Comparison of ENCODE assay signal across 8 cellular contexts in the genomic region with DNA sequence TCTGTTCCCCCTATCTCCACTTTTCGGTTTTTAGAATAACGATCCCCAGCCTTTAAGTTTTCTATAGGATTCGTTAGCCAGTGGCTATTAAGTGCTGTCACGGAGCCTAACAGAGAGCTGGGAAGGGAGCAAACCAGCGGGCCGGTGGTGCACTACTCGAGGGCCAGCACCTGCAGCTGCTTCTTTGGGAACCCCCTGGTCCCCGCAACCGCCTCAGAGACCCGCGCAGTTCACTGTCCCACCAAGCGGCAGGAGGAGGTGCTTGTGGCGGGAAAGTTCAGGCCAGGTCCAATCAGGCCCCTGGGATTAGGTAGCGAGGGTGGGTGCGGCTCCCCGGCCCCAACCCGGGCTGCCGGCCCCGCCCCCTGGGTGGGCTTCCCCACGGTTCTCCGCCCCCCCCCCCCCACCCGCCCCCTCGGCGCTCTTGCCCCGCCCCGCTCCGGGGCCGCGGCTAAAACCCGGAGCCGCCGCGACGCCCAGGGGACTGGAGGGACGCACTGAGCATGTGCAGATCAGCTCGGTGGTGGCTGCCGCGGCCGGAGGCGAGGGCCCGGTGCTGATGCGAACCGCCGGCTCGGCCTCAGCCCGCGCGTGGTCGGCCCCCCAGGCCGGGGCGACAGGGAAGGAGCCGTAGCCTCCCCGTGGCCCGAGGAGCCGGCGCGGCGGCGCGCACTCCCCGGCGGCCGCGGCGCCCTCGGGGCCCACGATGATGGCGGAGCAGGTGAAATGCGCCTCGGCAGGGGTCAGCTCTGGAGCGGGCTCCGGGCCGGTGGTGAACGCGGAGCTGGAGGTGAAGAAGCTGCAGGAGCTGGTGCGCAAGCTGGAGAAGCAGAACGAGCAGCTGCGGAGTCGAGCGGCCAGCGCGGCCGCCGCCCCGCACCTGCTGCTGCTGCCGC. TPM values are rescaled to one million over a fixed set of nuclear protein-coding genes. Genes with fewer than 3 reads are reported as not detected.
DNase-seq lines count a peak whose midpoint lies in the region; ATAC-seq and TF ChIP-seq lines count a peak whose summit lies in the region.

SLAIN1 (plus strand) TSS at position 480 of the 896 bp plus-strand sequence; CDS start at position 707, 227 bp downstream.

- DNase-seq in EL: peak; percentile 18
- peak; percentile 94 for DNase-seq in H7
- peak; percentile 10 for DNase-seq in MV-4-11 (lab: John Stamatoyannopoulos, UW)
- DNase-seq in SK-N-MC (ENCODE audit: low read depth, low spot score): no peak
- peak; percentile 79 for DNase-seq in activated naive CD4-positive, alpha-beta T cell treated with anti-CD3 and anti-CD28 coated beads for 36 hours
- DNase-seq in heart left ventricle: peak; percentile 79 to 89 (median 81)
- peak; percentile 33 to 61 for DNase-seq in trophoblast cell
- DNase-seq in type B pancreatic cell (ENCODE audit: extremely low spot score, unreplicated experiment): peak; percentile 85

- no peak within 1 kb of the TSS for H3K4ac ChIP-seq in trophoblast cell (ENCODE audit: low read depth, low read length)

- no peaks in the 10 kb centered on the region for H3K79me2 ChIP-seq in trophoblast cell (ENCODE audit: control insufficient read depth, insufficient read depth, low read length, poor library complexity)

- peak within 1 kb of the TSS; percentile 5; the same call in 1 of the 2 replicates for H3K27ac ChIP-seq in SK-N-MC
- peak within 1 kb of the TSS in 7 of 12 donors; percentile 9 to 70 (median 47) for H3K27ac ChIP-seq in heart left ventricle
- no peak within 1 kb of the TSS for H3K27ac ChIP-seq in trophoblast cell (ENCODE audit: low read depth, low read length)

- H3K14ac ChIP-seq in trophoblast cell (ENCODE audit: low read length): peak within 1 kb of the TSS; percentile 79

- peak; percentile 94 to 97 (median 96) for ATAC-seq in heart left ventricle

- H3K4me3 ChIP-seq in H7 (ENCODE audit: insufficient read depth, low read depth, low read length) (peak within 1 kb of the TSS; percentile 74), SK-N-MC (peak within 1 kb of the TSS; percentile 98), heart left ventricle (peak within 1 kb of the TSS; percentile 62 to 96 (median 74)), trophoblast cell (ENCODE audit: low read depth, low read length) (peak within 1 kb of the TSS; percentile 93)

- no peak within 1 kb of the TSS for H2BK12ac ChIP-seq in trophoblast cell (ENCODE audit: low read length)

- no peaks in the 10 kb centered on the region for H3K27me3 Mint-ChIP-seq in activated naive CD4-positive, alpha-beta T cell treated with anti-CD3 and anti-CD28 coated beads for 36 hours (ENCODE audit: low read depth)
- H3K27me3 Mint-ChIP-seq in type B pancreatic cell: peaks cover 44% of the 10 kb centered on the region

- TF ChIP-seq CTCF in heart left ventricle (IDR thresholded peaks at IDR 0.05): no peak
- TF ChIP-seq CTCF in type B pancreatic cell (conservative IDR thresholded peaks at IDR 0.05): no peak

- H4K12ac ChIP-seq in trophoblast cell (ENCODE audit: low read depth, low read length): peak within 1 kb of the TSS; percentile 54

- H2BK5ac ChIP-seq in trophoblast cell (ENCODE audit: low read depth, low read length, poor library complexity): peak within 1 kb of the TSS; percentile 10

- no peak within 1 kb of the TSS for H4K91ac ChIP-seq in trophoblast cell (ENCODE audit: low read depth, low read length)

- H3K18ac ChIP-seq in trophoblast cell (ENCODE audit: low read length): peak within 1 kb of the TSS; percentile 82

- H3K23ac ChIP-seq in trophoblast cell (ENCODE audit: low read length): no peak within 1 kb of the TSS

- no peak within 1 kb of the TSS for H2AK5ac ChIP-seq in trophoblast cell (ENCODE audit: low read length)

- 1 to 2% (median 1%) methylated on average over 12 to 86 of the region's 86 CpGs for WGBS in heart left ventricle, 4 donors
- no CpG with 5 or more reads among the region's 86 CpGs for WGBS in trophoblast cell (ENCODE audit: extremely low coverage, insufficient coverage, insufficient read length)

- H3K4me1 Mint-ChIP-seq in activated naive CD4-positive, alpha-beta T cell treated with anti-CD3 and anti-CD28 coated beads for 36 hours (ENCODE audit: low read depth): peaks cover 30% of the 10 kb centered on the region
- peaks cover 20% of the 10 kb centered on the region for H3K4me1 Mint-ChIP-seq in type B pancreatic cell (ENCODE audit: unreplicated experiment)

- H2AFZ ChIP-seq in trophoblast cell (ENCODE audit: insufficient read depth, low read length, poor library complexity): peak within 1 kb of the TSS; percentile 100

- H3K79me1 ChIP-seq in trophoblast cell (ENCODE audit: low read length): no peaks in the 10 kb centered on the region

- H3K4me2 ChIP-seq in trophoblast cell (ENCODE audit: low read length): peak within 1 kb of the TSS; percentile 94

- peaks cover 3% of the 10 kb centered on the region for H3K36me3 Mint-ChIP-seq in activated naive CD4-positive, alpha-beta T cell treated with anti-CD3 and anti-CD28 coated beads for 36 hours (ENCODE audit: low read depth)
- H3K36me3 Mint-ChIP-seq in type B pancreatic cell: peaks cover 4% of the 10 kb centered on the region

- H3K36me3 ChIP-seq in H7 (replicated peaks; ENCODE audit: control insufficient read depth, insufficient read depth, low read length): no peaks in the 10 kb centered on the region
- H3K36me3 ChIP-seq in SK-N-MC (ENCODE audit: insufficient read depth, low read length): peaks cover 15% of the 10 kb centered on the region
- H3K36me3 ChIP-seq in heart left ventricle: no peaks in the 10 kb centered on the region
- no peaks in the 10 kb centered on the region for H3K36me3 ChIP-seq in trophoblast cell (ENCODE audit: control insufficient read depth in 1 of 2, insufficient read depth in 2 of 2, low read length in 2 of 2)

- peak within 1 kb of the TSS; percentile 96 for H3K4me3 Mint-ChIP-seq in activated naive CD4-positive, alpha-beta T cell treated with anti-CD3 and anti-CD28 coated beads for 36 hours
- H3K4me3 Mint-ChIP-seq in type B pancreatic cell: peak within 1 kb of the TSS; percentile 98

- peaks cover 22% of the 10 kb centered on the region for H3K27me3 ChIP-seq in H7 (ENCODE audit: control insufficient read depth, insufficient read depth, low read length)
- peaks cover 0 to 4% (median 0%) of the 10 kb centered on the region in 9 donors for H3K27me3 ChIP-seq in heart left ventricle
- H3K27me3 ChIP-seq in trophoblast cell (ENCODE audit: insufficient read depth, low read length): no peaks in the 10 kb centered on the region

- H3K9me3 Mint-ChIP-seq in activated naive CD4-positive, alpha-beta T cell treated with anti-CD3 and anti-CD28 coated beads for 36 hours: no peaks in the 10 kb centered on the region
- H3K9me3 Mint-ChIP-seq in type B pancreatic cell: no peaks in the 10 kb centered on the region

- TF ChIP-seq POLR2A in heart left ventricle (IDR thresholded peaks at IDR 0.05): no peak

- intact Hi-C loops in activated naive CD4-positive, alpha-beta T cell treated with anti-CD3 and anti-CD28 coated beads for 36 hours (cut with micrococcal nuclease): loop anchor here (1.0 to 10.0 kb wide), 9 partner anchors 219 to 1690 kb away; partner anchors contain the start of genes CLN5, FBXL3, KCTD12 and MYCBP2
- intact Hi-C loops in heart left ventricle (cut with DNase I): loop anchor here in 1 of 10 donors (10.0 kb wide), 1 partner anchor 663 kb away; no protein-coding TSS in a partner anchor

- no peak within 1 kb of the TSS for H2BK120ac ChIP-seq in trophoblast cell (ENCODE audit: insufficient read depth, low read length, poor library complexity)

- H4K8ac ChIP-seq in trophoblast cell (ENCODE audit: low read depth, low read length): peak within 1 kb of the TSS; percentile 88

- peak within 1 kb of the TSS; percentile 71 for H3K9ac ChIP-seq in SK-N-MC (ENCODE audit: insufficient read length)
- peak within 1 kb of the TSS; percentile 67 for H3K9ac ChIP-seq in trophoblast cell (ENCODE audit: low read length)

- H3K4me1 ChIP-seq in heart left ventricle (peaks cover 0 to 28% (median 5%) of the 10 kb centered on the region in 12 donors), trophoblast cell (ENCODE audit: control insufficient read depth in 1 of 2, insufficient read depth in 2 of 2, low read length in 2 of 2) (peaks cover 0 to 4% of the 10 kb centered on the region in 2 experiments)

- H3K27ac Mint-ChIP-seq in activated naive CD4-positive, alpha-beta T cell treated with anti-CD3 and anti-CD28 coated beads for 36 hours: peak within 1 kb of the TSS; percentile 59
- H3K27ac Mint-ChIP-seq in type B pancreatic cell: peak within 1 kb of the TSS; percentile 85

- no peaks in the 10 kb centered on the region for H3K9me3 ChIP-seq in SK-N-MC (ENCODE audit: low read depth, low read length)
- no peaks in the 10 kb centered on the region for H3K9me3 ChIP-seq in heart left ventricle
- no peaks in the 10 kb centered on the region for H3K9me3 ChIP-seq in trophoblast cell (ENCODE audit: insufficient read depth, low read depth, low read length)

- CTCF ChIA-PET in activated naive CD4-positive, alpha-beta T cell treated with anti-CD3 and anti-CD28 coated beads for 36 hours (lab: Charles Lee): interaction anchor here (0.8 to 4.7 kb wide), 4 partner anchors 14 to 57 kb away, joined by 3 to 33 read pairs (median 4); no protein-coding TSS in a partner anchor

RNA-seq across cellular contexts. Expression of gene SLAIN1, which starts in this region (rescaled TPM):
- 17.5 and 22.4 TPM in 2 replicates for total RNA-seq in H7 (2014; rRNA removed; shearing (Covaris generic))
- 10 to 100 TPM; 18.0 to 21.7 TPM for total RNA-seq in activated naive CD4-positive, alpha-beta T cell treated with anti-CD3 and anti-CD28 coated beads for 36 hours
- total RNA-seq in heart left ventricle: 10 to 100 TPM in 2 of 9 donors, 1 to 10 TPM in 7; 5.1 to 14.9 (median 7.2) TPM
- 1 to 10 TPM; 2.3 to 4.2 TPM for polyA plus RNA-seq in heart left ventricle
- polyA plus RNA-seq in trophoblast cell (2013): 2.9 and 3.4 TPM in 2 replicates
- total RNA-seq in type B pancreatic cell (ENCODE audit: low replicate concordance): 22.4 and 27.7 TPM in 2 replicates
